Comparison of ENCODE assay signal across 13 cellular contexts in the genomic region with DNA sequence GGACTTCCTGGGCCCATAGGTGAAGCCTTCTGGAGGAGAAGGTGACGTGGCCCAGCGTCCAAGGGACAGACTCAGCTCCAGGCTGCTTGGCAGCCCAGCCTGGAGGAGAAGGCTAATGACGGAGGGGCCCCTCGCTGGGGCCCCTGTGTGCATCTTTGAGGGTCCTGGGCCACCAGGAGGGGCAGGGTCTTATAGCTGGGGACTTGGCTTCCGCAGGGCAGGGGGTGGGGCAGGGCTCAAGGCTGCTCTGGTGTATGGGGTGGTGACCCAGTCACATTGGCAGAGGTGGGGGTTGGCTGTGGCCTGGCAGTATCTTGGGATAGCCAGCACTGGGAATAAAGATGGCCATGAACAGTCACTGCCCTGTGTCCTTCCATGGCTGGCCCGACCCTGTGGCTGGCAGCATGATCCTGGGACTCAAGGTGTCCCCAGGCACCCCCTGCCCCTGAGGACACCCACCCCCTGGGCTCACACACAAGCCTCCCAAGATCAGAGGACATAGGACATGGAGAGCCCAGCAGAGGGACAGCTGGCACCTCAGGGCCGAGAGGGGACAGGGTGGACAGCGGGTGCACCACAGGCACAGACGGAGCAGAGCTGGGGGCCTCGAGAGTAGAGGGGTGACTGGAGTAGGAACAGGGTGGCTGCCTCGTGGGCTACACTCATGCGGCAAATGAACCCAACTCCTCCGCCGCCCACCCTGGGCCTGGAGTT. TPM values are rescaled to one million over a fixed set of nuclear protein-coding genes. Genes with fewer than 3 reads are reported as not detected.
DNase-seq lines count a peak whose midpoint lies in the region; ATAC-seq and TF ChIP-seq lines count a peak whose summit lies in the region.
"Had no signal": no experiment of that assay in that cellular context is flagged by ENCODE, and none has a peak within 500 bp of the region (broad histone marks: within the 10 kb centered on the region; RNA-seq: fewer than 3 reads in every experiment).

No MANE protein-coding gene starts in this region.

- peak overlapping the region; percentile 67 for H3K27ac Mint-ChIP-seq in Calu3 (ENCODE audit: unreplicated experiment)
- no peak overlapping the region for H3K27ac Mint-ChIP-seq in activated T-helper 17 cell treated with anti-CD3 and anti-CD28 coated beads, Interleukin-2, amount 50 U/mL, for 72 hours
- peak overlapping the region in 1 of 3 experiments; percentile 63 for H3K27ac Mint-ChIP-seq in nephron

- no peak overlapping the region for H3K4me3 Mint-ChIP-seq in Calu3 (ENCODE audit: low read depth, unreplicated experiment)
- peak overlapping the region; percentile 30 for H3K4me3 Mint-ChIP-seq in activated T-helper 17 cell treated with anti-CD3 and anti-CD28 coated beads, Interleukin-2, amount 50 U/mL, for 72 hours
- peak overlapping the region; percentile 79 to 82 (median 80) for H3K4me3 Mint-ChIP-seq in nephron

- no peak for ATAC-seq in activated T-helper 17 cell treated with anti-CD3 and anti-CD28 coated beads, Interleukin-2, amount 50 U/mL, for 72 hours (replicated peaks)

- intact Hi-C loops in Calu3 (cut with micrococcal nuclease; ENCODE audit: unreplicated experiment) = no loop called here

- TF ChIP-seq CTCF in Calu3 (IDR thresholded peaks at IDR 0.05; ENCODE audit: unreplicated experiment) (no peak), nephron (IDR thresholded peaks at IDR 0.05; ENCODE audit: unreplicated experiment in 3 of 3) (no peak)

- TSS peak; percentile 93 for BruUV-seq in Calu3 (replicated peaks; lab: Mats Ljungman, UMichigan)

- H3K9me3 Mint-ChIP-seq in Calu3 (ENCODE audit: low read depth, unreplicated experiment) (no peaks in the 10 kb centered on the region), nephron (no peaks in the 10 kb centered on the region)
- H3K9me3 Mint-ChIP-seq in activated T-helper 17 cell treated with anti-CD3 and anti-CD28 coated beads, Interleukin-2, amount 50 U/mL, for 72 hours = no peaks in the 10 kb centered on the region
- H3K9me3 Mint-ChIP-seq: activated T-helper 2 cell treated with anti-CD3 and anti-CD28 coated beads, Interferon-gamma antibody, Interleukin-2, Interleukin-4, amounts not matched to agents 10 μg/mL and 5 μg/mL and 100 μg/mL, durations not matched to agents 14 hours and 24 hours and 36 hours had no signal

- H3K27me3 Mint-ChIP-seq in Calu3 (ENCODE audit: unreplicated experiment) (no peaks in the 10 kb centered on the region), nephron (ENCODE audit: low read depth) (no peaks in the 10 kb centered on the region)
- H3K27me3 Mint-ChIP-seq in activated T-helper 17 cell treated with anti-CD3 and anti-CD28 coated beads, Interleukin-2, amount 50 U/mL, for 72 hours = no peaks in the 10 kb centered on the region

- CTCF ChIA-PET in Calu3 (lab: Charles Lee) = no interaction called here
- CTCF ChIA-PET in HEK293T (lab: Yijun Ruan, JAX) = no interaction called here

- peaks cover 65% of the 10 kb centered on the region for H3K36me3 Mint-ChIP-seq in Calu3 (ENCODE audit: insufficient read depth, unreplicated experiment)
- H3K36me3 Mint-ChIP-seq in activated T-helper 17 cell treated with anti-CD3 and anti-CD28 coated beads, Interleukin-2, amount 50 U/mL, for 72 hours (ENCODE audit: low read depth) = no peaks in the 10 kb centered on the region
- no peaks in the 10 kb centered on the region for H3K36me3 Mint-ChIP-seq in nephron (ENCODE audit: low read depth)

- POLR2A ChIA-PET in HEK293T (lab: Yijun Ruan, JAX) = no interaction called here

- DNase-seq in Calu3 (no peak), NCI-H1105 treated with DMSO at 0.1 percent for 48 hours (lab: John Stamatoyannopoulos, UW) (no peak), HEK293T (ENCODE audit: extremely low spot score) (no peak)
- DNase-seq: activated CD4-positive, CD25-positive, alpha-beta regulatory T cell; amniotic stem cell; DMS79; NCI-H226; stimulated activated naive CD4-positive, alpha-beta T cell treated with Interleukin-2 at 50 U/mL for 16 hours; transverse colon had no signal

- H3K4me1 Mint-ChIP-seq in Calu3 (ENCODE audit: low read depth, unreplicated experiment) = no peaks in the 10 kb centered on the region
- H3K4me1 Mint-ChIP-seq in activated T-helper 17 cell treated with anti-CD3 and anti-CD28 coated beads, Interleukin-2, amount 50 U/mL, for 72 hours = no peaks in the 10 kb centered on the region
- H3K4me1 Mint-ChIP-seq in nephron = no peaks in the 10 kb centered on the region

TF ChIP-seq in HEK293T, 16 proteins besides CTCF, POLR2A, EP300 and RAD21:
- TF ChIP-seq ARNT (IDR thresholded peaks at IDR 0.05) = no peak
- TF ChIP-seq BHLHE40 (IDR thresholded peaks at IDR 0.05; ENCODE audit: borderline replicate concordance) = no peak
- TF ChIP-seq LEF1 (IDR thresholded peaks at IDR 0.05; ENCODE audit: borderline replicate concordance) = no peak
- TF ChIP-seq TARDBP (IDR thresholded peaks at IDR 0.05) = no peak
- no peak for TF ChIP-seq ZNF384 (IDR thresholded peaks at IDR 0.05)
- no peak for TF ChIP-seq L3MBTL2 (conservative IDR thresholded peaks at IDR 0.05)
- TF ChIP-seq FOXM1 (IDR thresholded peaks at IDR 0.05; ENCODE audit: borderline replicate concordance) = no peak

RNA-seq across cellular contexts. Expression of gene SIGIRR, which starts 10.1 kb away (rescaled TPM):
- 76.3 and 83.6 TPM in 2 replicates for total RNA-seq in Calu3 (2022)
- total RNA-seq in activated T-helper 17 cell treated with anti-CD3 and anti-CD28 coated beads, Interleukin-2, amount 50 U/mL, for 72 hours = 10 to 100 TPM; 49.5 to 55.7 TPM

RNA-seq across cellular contexts. Expression of gene PKP3, which starts 10.7 kb away (rescaled TPM):
- total RNA-seq in Calu3 (2022) = 128 and 154 TPM in 2 replicates
- not detected for total RNA-seq in activated T-helper 17 cell treated with anti-CD3 and anti-CD28 coated beads, Interleukin-2, amount 50 U/mL, for 72 hours
- total RNA-seq: activated T-helper 2 cell treated with anti-CD3 and anti-CD28 coated beads, Interferon-gamma antibody, Interleukin-2, Interleukin-4, amounts not matched to agents 10 μg/mL and 5 μg/mL and 100 μg/mL, durations not matched to agents 14 hours and 24 hours and 36 hours; T-helper 1 cell treated with Interleukin-12 subunit alpha and Interleukin-12 subunit beta and Interleukin-4 antibody, amounts not matched to agents 30 ng/mL and 1 ng/mL, for 36 hours had no signal

RNA-seq across cellular contexts. Expression of gene B4GALNT4, which starts 35.4 kb away (rescaled TPM):
- 1.9 and 4.6 TPM in 2 replicates for total RNA-seq in Calu3 (2022)
- total RNA-seq in activated T-helper 17 cell treated with anti-CD3 and anti-CD28 coated beads, Interleukin-2, amount 50 U/mL, for 72 hours = 1 to 10 TPM; 1.4 to 9.4 TPM

RNA-seq across cellular contexts. Expression of gene ANO9, which starts 37.1 kb away (rescaled TPM):
- 27.2 and 32.2 TPM in 2 replicates for total RNA-seq in Calu3 (2022)
- 100 to 1,000 TPM in 1 of 2 donors, 10 to 100 TPM in 1; 36.0 to 119 TPM for total RNA-seq in activated T-helper 17 cell treated with anti-CD3 and anti-CD28 coated beads, Interleukin-2, amount 50 U/mL, for 72 hours

RNA-seq across cellular contexts. Expression of gene PTDSS2, which starts 45.4 kb away (rescaled TPM):
- 25.1 and 30.4 TPM in 2 replicates for total RNA-seq in Calu3 (2022)
- 10 to 100 TPM; 24.1 to 28.0 TPM for total RNA-seq in activated T-helper 17 cell treated with anti-CD3 and anti-CD28 coated beads, Interleukin-2, amount 50 U/mL, for 72 hours

Comparison
In these comparisons a context has a peak if more than half of its experiments do, and no peak if none do; other contexts are left out.
1. RNA of gene PKP3, which starts 10.7 kb away (total RNA-seq): 128 to 154 TPM in Calu3; not detected in activated T-helper 17 cell treated with anti-CD3 and anti-CD28 coated beads, Interleukin-2, amount 50 U/mL, for 72 hours; every median in the first group is over 100 times any median in the second.